Comparison of ENCODE assay signal across 8 cellular contexts in the genomic region with DNA sequence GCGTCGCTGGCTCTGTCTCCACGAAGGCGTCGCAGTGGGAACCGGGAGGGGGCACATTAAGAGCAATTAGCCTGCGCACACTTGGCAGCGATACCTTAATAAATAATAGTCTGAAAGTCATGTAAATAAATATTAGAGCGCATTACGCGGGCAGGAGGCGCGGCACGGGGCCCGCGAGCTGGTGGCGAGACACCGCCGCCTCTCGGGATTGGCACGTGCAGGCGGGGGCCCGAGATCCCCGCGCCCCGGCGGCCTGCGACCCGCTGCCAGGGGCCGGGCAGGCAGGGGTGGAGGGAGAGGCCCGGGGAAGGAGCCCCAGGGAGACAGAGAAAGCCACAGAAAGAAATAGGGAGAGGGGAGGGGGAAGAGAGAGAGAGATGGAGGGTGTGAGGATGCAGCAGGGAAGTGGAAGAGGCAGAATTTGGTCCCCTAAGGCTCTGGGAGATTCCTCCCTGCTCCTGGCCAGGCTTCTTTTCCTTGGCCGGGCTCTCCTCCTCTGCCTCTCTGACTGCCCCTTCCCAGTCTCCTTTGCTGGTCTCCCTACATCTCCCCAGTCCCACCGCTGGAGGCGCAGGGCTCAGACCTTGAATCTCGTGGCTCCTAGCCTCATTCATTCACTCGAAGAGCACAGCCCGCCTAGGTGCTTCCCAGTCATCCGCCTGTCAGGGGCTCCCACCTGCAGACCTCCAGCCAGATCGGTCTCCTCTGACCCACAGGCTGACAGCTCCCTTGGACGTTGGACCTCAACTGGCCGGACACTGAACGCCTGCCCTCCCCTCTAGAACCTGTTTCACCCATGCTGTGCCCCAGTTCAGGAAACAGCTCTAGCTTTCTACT.
A peak's percentile ranks its signal among the peaks of the same experiment; 100 is the strongest.
DNase-seq lines count a peak whose midpoint lies in the region; ATAC-seq and TF ChIP-seq lines count a peak whose summit lies in the region.

No MANE protein-coding gene starts in this region.

- DNase-seq in AG10803 (ENCODE audit: low read depth) (peak; percentile 23), HK-2 (ENCODE audit: unreplicated experiment) (peak; percentile 14), amniotic epithelial cell (ENCODE audit: low read depth) (peak; percentile 13)
- peak; percentile 18 for DNase-seq in stimulated activated CD4-positive, alpha-beta T cell treated with anti-CD3 and anti-CD28 coated beads, Interleukin-1b, Interleukin-23, amount 100 ng/mL, for 48 hours

- H3K9me3 ChIP-seq in iPS-18a (ENCODE audit: control insufficient read depth, low read depth, low read length), result no peaks in the 10 kb centered on the region

- no peaks in the 10 kb centered on the region for H3K36me3 ChIP-seq in iPS-18a (ENCODE audit: control insufficient read depth, low read depth, low read length)

- no peak overlapping the region for H3K4me3 ChIP-seq in AG10803 (ENCODE audit: low read length)
- peak overlapping the region; percentile 56 for H3K4me3 ChIP-seq in iPS-18a (ENCODE audit: low read length)

- ATAC-seq in GM18498 (IDR thresholded peaks at IDR 0.05; ENCODE audit: unreplicated experiment) (no peak), GM21423 (IDR thresholded peaks at IDR 0.05; ENCODE audit: unreplicated experiment) (no peak), GM21576 (IDR thresholded peaks at IDR 0.05; ENCODE audit: unreplicated experiment) (no peak)

- H3K27me3 ChIP-seq in iPS-18a (ENCODE audit: control insufficient read depth, insufficient read depth, low read length), result peaks cover 85% of the 10 kb centered on the region

- H3K9ac ChIP-seq in iPS-18a (ENCODE audit: low read length), result no peak overlapping the region

- TF ChIP-seq CTCF in AG10803 (conservative IDR thresholded peaks at IDR 0.05; ENCODE audit: low read length), result peak; percentile 66

- H3K27ac ChIP-seq in iPS-18a (ENCODE audit: low read length), result no peak overlapping the region

- no peaks in the 10 kb centered on the region for H3K4me1 ChIP-seq in iPS-18a (ENCODE audit: control insufficient read depth, low read depth, low read length)
